Comparison of ENCODE assay signal across 2 cellular contexts in genomic region chr10:34682580-34682979, GRCh38.
TF ChIP-seq lines count a peak whose summit lies in the region.

No MANE protein-coding gene starts in this region.

TF ChIP-seq in HEK293, 187 proteins besides CTCF, POLR2A, EP300 and RAD21 (continued from another document):
- TF ChIP-seq ZBTB17 (tag by site-specific recombination; IDR thresholded peaks at IDR 0.05) = peak; percentile 29; the same call in 1 of the 2 replicates
- 0 out of 2 replicates have a peak, but pooled peaks have one; percentile 15 for TF ChIP-seq ZEB2 (tag by site-specific recombination; IDR thresholded peaks at IDR 0.05)
- TF ChIP-seq ZNF518A (tag by site-specific recombination; conservative IDR thresholded peaks at IDR 0.05; ENCODE audit: low read depth) = no peak

TF ChIP-seq in HepG2, 621 proteins besides CTCF, POLR2A, EP300 and RAD21 (continued from another document):
- TF ChIP-seq ZNF770 (CRISPR knock-in tag; IDR thresholded peaks at IDR 0.05) (peak; percentile 87), TFDP2 (CRISPR knock-in tag; IDR thresholded peaks at IDR 0.05) (no peak), SPEN (CRISPR knock-in tag; IDR thresholded peaks at IDR 0.05; ENCODE audit: low read depth) (no peak), CEBPG (CRISPR knock-in tag; IDR thresholded peaks at IDR 0.05) (0 out of 2 replicates have a peak, but pooled peaks have one; percentile 28), CERS6 (CRISPR knock-in tag; IDR thresholded peaks at IDR 0.05) (no peak), HOXA3 (CRISPR knock-in tag; IDR thresholded peaks at IDR 0.05) (no peak), SRY (CRISPR knock-in tag; IDR thresholded peaks at IDR 0.05) (no peak), ZBTB44 (CRISPR knock-in tag; IDR thresholded peaks at IDR 0.05) (no peak), HMGXB4 (CRISPR knock-in tag; IDR thresholded peaks at IDR 0.05; ENCODE audit: borderline replicate concordance in 1 of 2, low read depth in 1 of 2) (no peak), ZNF816 (CRISPR knock-in tag; IDR thresholded peaks at IDR 0.05; ENCODE audit: borderline replicate concordance) (no peak), CEBPB (IDR thresholded peaks at IDR 0.05; ENCODE audit: borderline replicate concordance, low read depth, low read length) (peak; percentile 47; the same call in 1 of the 2 replicates), SMARCE1 (IDR thresholded peaks at IDR 0.05; ENCODE audit: borderline replicate concordance) (no peak)
TF ChIP-seq in HepG2: peak in this region for 3.
